ENCODE assay signal across 2 cellular contexts in the genomic region with DNA sequence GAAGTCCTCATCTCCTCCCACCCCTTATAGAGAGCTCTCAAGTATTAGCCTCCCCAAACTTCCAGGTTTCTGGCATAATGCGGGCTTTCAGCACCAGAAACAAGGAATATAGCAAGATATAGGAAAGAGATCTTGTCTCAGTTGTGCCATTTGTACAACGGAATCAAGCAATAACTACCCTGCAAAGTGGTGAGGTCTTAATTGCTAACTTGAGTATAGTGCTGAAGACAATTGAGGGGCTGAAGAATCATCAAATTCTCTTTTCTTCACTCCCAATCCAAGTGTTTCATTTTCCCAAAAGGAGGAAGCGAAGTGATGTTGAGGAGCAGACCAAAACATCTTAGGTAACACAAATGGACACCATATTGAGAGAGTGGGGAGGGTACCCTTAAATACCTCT.
TF ChIP-seq lines count a peak whose summit lies in the region.

No MANE protein-coding gene starts in this region.

TF ChIP-seq in A549, 52 proteins besides CTCF, POLR2A, EP300 and RAD21:
- TF ChIP-seq RNF2 (IDR thresholded peaks at IDR 0.05; ENCODE audit: borderline replicate concordance, low read depth) (peak; percentile 89; the same call in 1 of the 2 replicates), FOXS1 (CRISPR knock-in tag; IDR thresholded peaks at IDR 0.05) (no peak), MAFK (IDR thresholded peaks at IDR 0.05; ENCODE audit: partially characterized antibody) (no peak), NPAS2 (CRISPR knock-in tag; IDR thresholded peaks at IDR 0.05; ENCODE audit: borderline replicate concordance) (no peak), NFE2L2 (conservative IDR thresholded peaks at IDR 0.05; ENCODE audit: low read length) (no peak), HEYL (CRISPR knock-in tag; IDR thresholded peaks at IDR 0.05) (no peak), SMC3 (IDR thresholded peaks at IDR 0.05) (no peak), CBX8 (IDR thresholded peaks at IDR 0.05) (peak; percentile 73; the same call in 1 of the 2 replicates), POLR2AphosphoS2 (conservative IDR thresholded peaks at IDR 0.05; ENCODE audit: low read length) (no peak), HOXA7 (CRISPR knock-in tag; IDR thresholded peaks at IDR 0.05) (no peak), ZFP36 (IDR thresholded peaks at IDR 0.05; ENCODE audit: borderline replicate concordance, partially characterized antibody) (no peak), PHF8 (IDR thresholded peaks at IDR 0.05; ENCODE audit: borderline replicate concordance, low read depth) (no peak), CEBPB (IDR thresholded peaks at IDR 0.05) (no peak)
- TF ChIP-seq, protein P1, sequence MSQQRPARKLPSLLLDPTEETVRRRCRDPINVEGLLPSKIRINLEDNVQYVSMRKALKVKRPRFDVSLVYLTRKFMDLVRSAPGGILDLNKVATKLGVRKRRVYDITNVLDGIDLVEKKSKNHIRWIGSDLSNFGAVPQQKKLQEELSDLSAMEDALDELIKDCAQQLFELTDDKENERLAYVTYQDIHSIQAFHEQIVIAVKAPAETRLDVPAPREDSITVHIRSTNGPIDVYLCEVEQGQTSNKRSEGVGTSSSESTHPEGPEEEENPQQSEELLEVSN (IDR thresholded peaks at IDR 0.05; ENCODE audit: borderline replicate concordance, low read depth) = no peak
TF ChIP-seq in A549: peak in this region for 2.

TF ChIP-seq in SK-N-SH treated with all-trans-retinoic acid at 6 μM for 48 hours, 23 proteins besides CTCF, POLR2A, EP300 and RAD21 (continued from another document):
- TF ChIP-seq ESRRG (CRISPR knock-in tag; IDR thresholded peaks at IDR 0.05) (no peak), ZFP30 (CRISPR knock-in tag; IDR thresholded peaks at IDR 0.05) (no peak)
